16 cellular contexts compared by ENCODE assay signal in the genomic region with DNA sequence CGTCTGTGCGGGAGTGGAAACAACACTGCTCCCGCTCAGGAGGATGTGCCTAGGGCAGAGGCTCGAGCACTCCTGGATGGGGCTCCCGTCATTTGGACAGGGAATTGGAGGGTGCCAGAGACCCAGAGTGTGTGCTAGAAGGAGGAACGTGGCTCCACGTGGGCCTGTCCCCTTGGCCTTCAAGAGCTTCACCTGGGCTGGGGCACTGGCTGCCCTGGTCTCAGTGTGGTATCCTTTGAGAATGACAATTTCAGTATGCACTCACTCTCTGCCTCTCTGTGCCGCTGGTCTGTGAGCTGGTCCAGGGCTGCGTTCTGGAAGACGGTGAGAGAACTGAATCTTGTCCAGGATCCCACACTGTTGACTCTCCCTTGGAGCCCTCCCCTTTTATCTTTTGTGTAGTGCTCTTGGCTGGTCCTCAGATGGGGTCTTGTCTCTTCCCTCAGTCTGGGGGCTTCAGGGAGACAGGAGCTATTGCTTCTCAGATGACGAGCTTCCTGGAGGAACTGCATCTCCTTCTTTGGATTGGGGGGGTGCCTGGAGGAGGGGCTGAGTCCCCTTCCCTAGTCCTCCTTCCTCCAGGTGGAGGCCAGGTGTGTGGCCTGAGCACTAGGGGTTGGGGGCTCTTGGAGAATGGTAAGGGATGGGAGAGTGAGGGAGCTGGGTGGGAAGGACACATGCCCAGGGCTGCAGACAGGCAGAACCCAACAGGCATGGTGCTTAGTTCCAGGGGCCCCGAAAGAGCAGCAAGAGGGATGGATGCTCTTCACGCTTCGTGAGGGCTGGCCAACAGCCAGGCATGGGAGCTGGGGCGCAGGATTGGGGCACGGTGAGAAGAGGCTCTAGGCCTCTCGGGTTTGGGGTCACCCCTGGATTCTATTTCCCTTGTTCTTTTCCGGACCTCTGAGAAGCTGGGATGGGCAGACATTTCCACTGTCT. TPM values are rescaled to one million over a fixed set of nuclear protein-coding genes. Genes with fewer than 3 reads are reported as not detected.
DNase-seq lines count a peak whose midpoint lies in the region; ATAC-seq, FAIRE-seq and TF ChIP-seq lines count a peak whose summit lies in the region.
"Had no signal": no experiment of that assay in that cellular context is flagged by ENCODE, and none has a peak within 500 bp of the region (broad histone marks: within the 10 kb centered on the region; RNA-seq: fewer than 3 reads in every experiment).

No MANE protein-coding gene starts in this region.

- H3K14ac ChIP-seq in IMR-90 (replicated peaks; ENCODE audit: low read depth, low read length) (no peak overlapping the region), H1 (ENCODE audit: insufficient read length) (no peak overlapping the region)

- FAIRE-seq in H1 (lab: Jason Lieb, UNC), result no peak
- FAIRE-seq: HTR-8/SVneo had no signal

- H3K4me2 ChIP-seq in IMR-90 (ENCODE audit: low read depth, low read length) (no peak overlapping the region), H1 (ENCODE audit: insufficient read depth in 1 of 2, low read depth in 2 of 2, low read length in 2 of 2) (no peak overlapping the region; a peak in 1 of 4 replicates)

- no peak overlapping the region for H3K4me3 ChIP-seq in IMR-90 (ENCODE audit: insufficient read depth, low read depth, low read length)
- no peak overlapping the region for H3K4me3 ChIP-seq in H1 (ENCODE audit: extremely low read depth in 1 of 4, insufficient read depth in 2 of 4, low read depth in 3 of 4, low read length in 4 of 4)

- H3K56ac ChIP-seq in IMR-90 (ENCODE audit: extremely low read depth, insufficient read depth, low read length) (no peak overlapping the region), H1 (replicated peaks; ENCODE audit: insufficient read length, low read depth, low read length) (no peak overlapping the region)

- H2BK15ac ChIP-seq in IMR-90 (ENCODE audit: low read depth, low read length) (no peak overlapping the region), H1 (ENCODE audit: low read length) (peak overlapping the region; percentile 84; the same call in 1 of the 2 replicates)

- H4K20me1 ChIP-seq in IMR-90 (ENCODE audit: insufficient read depth, low read length), result no peaks in the 10 kb centered on the region
- no peaks in the 10 kb centered on the region for H4K20me1 ChIP-seq in H1 (replicated peaks in 1 of 2; ENCODE audit: control insufficient read depth in 1 of 2, insufficient read depth in 2 of 2, low read length in 2 of 2)

- H3K9me1 ChIP-seq in IMR-90 (ENCODE audit: insufficient read depth, low read length), result 0 out of 2 replicates have a peak, but pooled peaks cover 7% of the 10 kb centered on the region

- no peak overlapping the region for H3K18ac ChIP-seq in IMR-90 (ENCODE audit: low read depth, low read length)
- peak overlapping the region; percentile 90 for H3K18ac ChIP-seq in H1 (ENCODE audit: extremely low read depth, low read length)

- H3K23ac ChIP-seq in IMR-90 (ENCODE audit: low read depth, low read length) (no peak overlapping the region), H1 (ENCODE audit: insufficient read length) (no peak overlapping the region)

- H3K23me2 ChIP-seq in H1 (ENCODE audit: low read depth, low read length), result peaks cover 6% of the 10 kb centered on the region; the same call in 1 of the 2 replicates

- CTCF ChIA-PET in IMR-90 (lab: Yijun Ruan, JAX), result no interaction called here
- CTCF ChIA-PET in H1 (lab: Charles Lee; ENCODE audit: partially characterized antibody), result interaction anchor here (0.8 to 9.2 kb wide), 12 partner anchors 10 to 342 kb away, joined by 3 to 67 read pairs (median 4); partner anchors contain the start of gene ETV3L

- H4K91ac ChIP-seq in IMR-90 (ENCODE audit: insufficient read depth, low read depth, low read length), result no peak overlapping the region
- H4K91ac ChIP-seq in H1 (replicated peaks; ENCODE audit: insufficient read length, low read length), result peak overlapping the region; percentile 77

- TF ChIP-seq EP300 in H1 (IDR thresholded peaks at IDR 0.05; ENCODE audit: borderline replicate concordance in 1 of 2, low read depth in 2 of 2, low read length in 2 of 2), result no peak

- WGBS in IMR-90 (ENCODE audit: extremely low coverage in 2 of 2, insufficient read length in 1 of 2), 2 experiments, result 63% methylated on average over 15 of the region's 18 CpGs; no CpG with 5 or more reads in 1 of the 2 experiments
- WGBS in H1 (ENCODE audit: extremely low coverage in 1 of 2, insufficient coverage in 1 of 2, insufficient read length in 1 of 2, insufficient replicate concordance in 2 of 2, low coverage in 1 of 2, low lambda C conversion rate in 2 of 2, missing lambda C conversion rate in 1 of 2), 2 experiments, result 84% methylated on average over 17 of the region's 18 CpGs; no CpG with 5 or more reads in 1 of the 2 experiments

- no TSS peak for BruUV-seq in IMR-90 (replicated peaks; lab: Mats Ljungman, UMichigan)

- intact Hi-C loops in IMR-90 (cut with micrococcal nuclease), result no loop called here
- intact Hi-C loops in sciatic nerve (cut with DNase I), result no loop called here

- H2BK5ac ChIP-seq in IMR-90 (ENCODE audit: low read depth, low read length, poor library complexity, severe bottlenecking), result no peak overlapping the region
- peak overlapping the region; percentile 78; the same call in 1 of the 2 replicates for H2BK5ac ChIP-seq in H1 (ENCODE audit: low read depth, low read length)

- H2BK12ac ChIP-seq in H1 (ENCODE audit: low read depth, low read length), result peak overlapping the region; percentile 94; the same call in 1 of the 2 replicates

- dilution Hi-C loops in IMR-90 (cut with HindIII; ENCODE audit: low sequenced_read_pairs, unreplicated experiment), result no loop called here

- H4K8ac ChIP-seq in IMR-90 (ENCODE audit: low read depth in 2 of 2, low read length in 2 of 2) (no peak overlapping the region), H1 (ENCODE audit: extremely low read depth, insufficient read depth, low read length) (no peak overlapping the region; the same call in none of the 2 replicates)

- H3K36me3 ChIP-seq in IMR-90 (ENCODE audit: control insufficient read depth, insufficient read depth, low read length), result no peaks in the 10 kb centered on the region
- no peaks in the 10 kb centered on the region for H3K36me3 ChIP-seq in H1 (ENCODE audit: control insufficient read depth in 2 of 4, insufficient read depth in 4 of 4, low read length in 3 of 4)

- ATAC-seq in IMR-90 (ENCODE audit: low read depth) (no peak), sciatic nerve (no peak), HG03139 (IDR thresholded peaks at IDR 0.05; ENCODE audit: unreplicated experiment) (no peak)

- no peaks in the 10 kb centered on the region for H3K4me1 ChIP-seq in IMR-90 (ENCODE audit: control insufficient read depth, insufficient read depth, low read length)
- peaks cover 23 to 54% (median 39%) of the 10 kb centered on the region in 4 experiments for H3K4me1 ChIP-seq in H1 (replicated peaks in 1 of 4; ENCODE audit: control insufficient read depth in 3 of 4, insufficient read depth in 4 of 4, low read length in 3 of 4)

- POLR2A ChIA-PET in IMR-90 (lab: Charles Lee; ENCODE audit: unreplicated experiment), result no interaction called here
- POLR2A ChIA-PET in H1 (lab: Charles Lee; ENCODE audit: partially characterized antibody), result interaction anchor here (0.8 to 4.1 kb wide), 11 partner anchors 7 to 45 kb away, joined by 3 to 21 read pairs (median 5); partner anchors contain the start of gene ETV3

- no peaks in the 10 kb centered on the region for H3K9me3 ChIP-seq in IMR-90 (ENCODE audit: control insufficient read depth, insufficient read depth, low read length)
- H3K9me3 ChIP-seq in H1 (ENCODE audit: insufficient read depth in 2 of 2, low read depth in 1 of 2, low read length in 1 of 2), result no peaks in the 10 kb centered on the region

- H2AK9ac ChIP-seq in IMR-90 (replicated peaks; ENCODE audit: low read depth, low read length, poor library complexity), result no peak overlapping the region

- H2BK20ac ChIP-seq in IMR-90 (ENCODE audit: low read depth, low read length) (no peak overlapping the region), H1 (ENCODE audit: low read length) (peak overlapping the region; percentile 88; the same call in 1 of the 2 replicates)

- DNase-seq in D341Med (ENCODE audit: low spot score) (peak; percentile 30), IMR-90 (no peak), H1 (ENCODE audit: low read depth in 1 of 2, low spot score in 2 of 2) (peak in 1 of 2 experiments; percentile 39), sciatic nerve (ENCODE audit: low spot score) (peak; percentile 46)
- no peak for DNase-seq in stimulated activated CD4-positive, alpha-beta T cell treated with anti-CD3 and anti-CD28 coated beads, Interleukin-2, amount 100 ng/mL, for 48 hours
- DNase-seq in stimulated activated CD4-positive, alpha-beta T cell treated with anti-CD3 and anti-CD28 coated beads, Interleukin-12 subunit alpha, Interleukin-12 subunit beta, amount 100 ng/mL, for 4 hours, result no peak
- DNase-seq: DMS153, NCI-H187, NCI-H2171, NCI-H446, NCI-H69, OCI-M1, SIG-M5 had no signal

- H3K27me3 ChIP-seq in IMR-90 (ENCODE audit: control insufficient read depth, insufficient read depth, low read length) (peaks cover 16% of the 10 kb centered on the region), H1 (replicated peaks in 1 of 4; ENCODE audit: control insufficient read depth in 3 of 4, extremely low read depth in 1 of 4, insufficient read depth in 3 of 4, low read length in 3 of 4) (peaks cover 0 to 8% (median 2%) of the 10 kb centered on the region in 4 experiments; a peak in 4 of 7 replicates)

- no peaks in the 10 kb centered on the region for H3K79me1 ChIP-seq in IMR-90 (ENCODE audit: low read depth in 1 of 2, low read length in 2 of 2)
- H3K79me1 ChIP-seq in H1 (ENCODE audit: low read depth, low read length), result no peaks in the 10 kb centered on the region

- H3K9ac ChIP-seq in IMR-90 (ENCODE audit: low read depth, low read length) (no peak overlapping the region), H1 (replicated peaks in 1 of 4; ENCODE audit: extremely low read depth in 1 of 4, low read depth in 3 of 4, low read length in 3 of 4) (no peak overlapping the region)

- H2AK5ac ChIP-seq in IMR-90 (ENCODE audit: low read depth, low read length) (no peak overlapping the region), H1 (ENCODE audit: low read depth, low read length) (0 out of 2 replicates have a peak overlapping the region, but pooled peaks have one; percentile 10)

- H4K5ac ChIP-seq in IMR-90 (ENCODE audit: low read depth, low read length) (no peak overlapping the region), H1 (ENCODE audit: insufficient read length, low read depth, low read length) (no peak overlapping the region)

- no peak for TF ChIP-seq RAD21 in IMR-90 (IDR thresholded peaks at IDR 0.05; ENCODE audit: low read length)
- TF ChIP-seq RAD21 in H1 (IDR thresholded peaks at IDR 0.05 in 1 of 2, conservative IDR thresholded peaks at IDR 0.05 in 1 of 2; ENCODE audit: low read depth in 2 of 2, low read length in 2 of 2), result no peak

- no peak overlapping the region for H2BK120ac ChIP-seq in IMR-90 (ENCODE audit: low read depth, low read length)
- H2BK120ac ChIP-seq in H1 (replicated peaks; ENCODE audit: low read depth, low read length), result peak overlapping the region; percentile 3

- H3K27ac ChIP-seq in IMR-90 (ENCODE audit: insufficient read depth, low read length) (no peak overlapping the region), H1 (ENCODE audit: low read depth, low read length) (no peak overlapping the region)

- TF ChIP-seq POLR2A in IMR-90 (IDR thresholded peaks at IDR 0.05; ENCODE audit: low read depth, low read length), result no peak
- no peak for TF ChIP-seq POLR2A in H1 (IDR thresholded peaks at IDR 0.05; ENCODE audit: control extremely low read depth in 1 of 2, low read depth in 2 of 2, low read length in 2 of 2)

- in situ Hi-C loops in IMR-90 (cut with MboI; ENCODE audit: low sequenced_read_pairs), result no loop called here

- no peaks in the 10 kb centered on the region for H3K79me2 ChIP-seq in H1 (ENCODE audit: control insufficient read depth in 1 of 2, insufficient read depth in 2 of 2, low read length in 2 of 2)

- TF ChIP-seq CTCF in IMR-90 (conservative IDR thresholded peaks at IDR 0.05; ENCODE audit: low read depth, low read length) (no peak), H1 (IDR thresholded peaks at IDR 0.05; ENCODE audit: control extremely low read depth in 1 of 3, insufficient read depth in 1 of 3, low read depth in 1 of 3, low read length in 3 of 3) (no peak)

- H2AFZ ChIP-seq in IMR-90 (replicated peaks; ENCODE audit: low read length, poor library complexity), result peak overlapping the region; percentile 34
- no peak overlapping the region for H2AFZ ChIP-seq in H1 (ENCODE audit: low read length)

- H3K4ac ChIP-seq in IMR-90 (ENCODE audit: low read depth, low read length), result no peak overlapping the region
- peak overlapping the region; percentile 1 for H3K4ac ChIP-seq in H1 (replicated peaks; ENCODE audit: insufficient read length, low read depth, low read length)

RNA-seq across cellular contexts. Expression of gene ETV3L, which starts 14.8 kb away (rescaled TPM):
- total RNA-seq in IMR-90 (2012; rRNA removed) (not detected in 2 replicates), sciatic nerve (not detected)
- polyA plus RNA-seq in IMR-90 (2012; rRNA removed) (not detected in 2 replicates), H1 (2011; rRNA removed) (0.26 and 0.28 TPM in 2 replicates)
- not detected in 2 replicates for polyA plus RNA-seq in IMR-90 (2012; cell fraction: cytosol; rRNA removed)
- polyA plus RNA-seq in IMR-90 (2012; cell fraction: nucleus; rRNA removed; ENCODE audit: low replicate concordance), result 0.03 and 0.10 TPM in 2 replicates
- total RNA-seq in H1 (2021; fragmentation: NEBNext Ultra II Directional; extraction: Animal tissue kit (Norgen Biotek cat#: 25700)), result 0.17 and 0.25 TPM in 2 replicates
- 0.36 TPM for polyA plus RNA-seq in H1 (2011; cell fraction: cytosol; rRNA removed)
- polyA plus RNA-seq in H1 (2011; cell fraction: nucleus; rRNA removed), result 0.29 TPM
- 0.24 to 0.37 TPM (median 0.31 TPM) in 3 of 4 replicates, not detected in the other for polyA plus RNA-seq in H1 (2012, experiment 1 of 2)
- 0.08 TPM for polyA plus RNA-seq in H1 (2012, experiment 2 of 2)
- polyA plus RNA-seq in H1 (2013, experiment 1 of 2), result 0.12 TPM
- 0.13 TPM for polyA plus RNA-seq in H1 (2013, experiment 2 of 2)
- 0.22 and 0.27 TPM in 2 replicates for polyA minus RNA-seq in H1 (2011; rRNA and poly(A)+ RNA removed)
- not detected for polyA minus RNA-seq in H1 (2011; cell fraction: cytosol; rRNA and poly(A)+ RNA removed)
- polyA minus RNA-seq in H1 (2011; cell fraction: nucleus; rRNA and poly(A)+ RNA removed), result not detected
- total RNA-seq: RPMI7951 had no signal

RNA-seq across cellular contexts. Expression of gene ETV3, which starts 23.7 kb away (rescaled TPM):
- total RNA-seq in IMR-90 (2012; rRNA removed) (14.7 and 21.1 TPM in 2 replicates), sciatic nerve (32.5 TPM)
- polyA plus RNA-seq in IMR-90 (2012; rRNA removed) (6.4 and 6.8 TPM in 2 replicates), H1 (2011; rRNA removed) (6.0 and 7.0 TPM in 2 replicates)
- polyA plus RNA-seq in IMR-90 (2012; cell fraction: cytosol; rRNA removed), result 2.9 and 4.0 TPM in 2 replicates
- 10.0 and 112 TPM in 2 replicates for polyA plus RNA-seq in IMR-90 (2012; cell fraction: nucleus; rRNA removed; ENCODE audit: low replicate concordance)
- total RNA-seq in H1 (2021; fragmentation: NEBNext Ultra II Directional; extraction: Animal tissue kit (Norgen Biotek cat#: 25700)), result 23.8 and 26.6 TPM in 2 replicates
- polyA plus RNA-seq in H1 (2011; cell fraction: cytosol; rRNA removed), result 7.6 TPM
- polyA plus RNA-seq in H1 (2011; cell fraction: nucleus; rRNA removed), result 6.8 TPM
- 8.9 to 12.0 TPM (median 9.7 TPM) in 4 replicates for polyA plus RNA-seq in H1 (2012, experiment 1 of 2)
- 1.0 TPM for polyA plus RNA-seq in H1 (2012, experiment 2 of 2)
- 6.9 TPM for polyA plus RNA-seq in H1 (2013, experiment 1 of 2)
- polyA plus RNA-seq in H1 (2013, experiment 2 of 2), result 6.3 TPM
- 24.8 and 27.2 TPM in 2 replicates for polyA minus RNA-seq in H1 (2011; rRNA and poly(A)+ RNA removed)
- polyA minus RNA-seq in H1 (2011; cell fraction: cytosol; rRNA and poly(A)+ RNA removed), result 14.2 TPM
- polyA minus RNA-seq in H1 (2011; cell fraction: nucleus; rRNA and poly(A)+ RNA removed), result 19.3 TPM

Comparison
In these comparisons a context has a peak if more than half of its experiments do, and no peak if none do; other contexts are left out.
1. DNase-seq: peak in D341Med (single experiment) and sciatic nerve (single experiment); none in IMR-90 (single experiment), stimulated activated CD4-positive, alpha-beta T cell treated with anti-CD3 and anti-CD28 coated beads, Interleukin-2, amount 100 ng/mL, for 48 hours (0 of 2) and stimulated activated CD4-positive, alpha-beta T cell treated with anti-CD3 and anti-CD28 coated beads, Interleukin-12 subunit alpha, Interleukin-12 subunit beta, amount 100 ng/mL, for 4 hours (single experiment).